In the genomic region with DNA sequence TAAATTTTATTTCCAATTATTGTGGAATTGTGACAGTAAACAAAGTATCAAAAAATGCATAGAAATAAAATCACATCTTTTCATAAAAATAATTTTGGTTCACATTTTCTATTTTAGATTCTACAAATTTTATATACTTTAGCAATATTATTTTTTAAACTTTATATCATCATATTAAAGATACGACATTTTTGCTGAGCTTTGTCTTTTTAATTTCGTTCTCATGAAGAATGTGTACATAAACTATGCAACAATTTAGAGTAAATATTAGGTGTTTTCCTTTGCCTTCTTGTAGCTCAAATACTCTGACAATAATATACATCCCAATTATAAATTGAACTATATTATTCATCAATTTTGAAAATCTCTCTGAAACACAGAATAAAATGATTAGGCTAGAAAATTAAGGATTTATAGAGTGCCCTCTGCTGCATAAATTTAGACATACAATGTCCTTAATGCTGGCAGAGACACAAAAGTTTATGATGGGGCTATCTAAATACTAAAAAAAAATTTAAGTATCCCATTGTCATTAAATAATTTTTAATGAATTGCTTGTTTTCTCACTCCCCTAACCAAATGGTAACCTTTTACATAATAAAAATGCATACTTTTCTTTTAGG, we compare ENCODE assay signal across 14 cellular contexts. TPM values are rescaled to one million over a fixed set of nuclear protein-coding genes. Genes with fewer than 3 reads are reported as not detected.
A peak's percentile ranks its signal among the peaks of the same experiment; 100 is the strongest.
DNase-seq lines count a peak whose midpoint lies in the region; ATAC-seq, FAIRE-seq and TF ChIP-seq lines count a peak whose summit lies in the region.
"Had no signal": no experiment of that assay in that cellular context is flagged by ENCODE, and none has a peak within 500 bp of the region (broad histone marks: within the 10 kb centered on the region; RNA-seq: fewer than 3 reads in every experiment).

No MANE protein-coding gene starts in this region.

- H3K4me1 Mint-ChIP-seq in HFFc6 (ENCODE audit: low read depth) (peaks cover 32% of the 10 kb centered on the region), brain (peaks cover 25% of the 10 kb centered on the region)
- H3K4me1 Mint-ChIP-seq: activated CD4-positive, alpha-beta T cell treated with anti-CD3 and anti-CD28 coated beads, Interleukin-2, amount 10 ng/mL, durations not matched to agents 7 days and 5 days had no signal

- H3K9me3 Mint-ChIP-seq in HFFc6, result no peaks in the 10 kb centered on the region
- H3K9me3 Mint-ChIP-seq in brain, result no peaks in the 10 kb centered on the region
- H3K9me3 Mint-ChIP-seq: activated CD4-positive, alpha-beta T cell treated with anti-CD3 and anti-CD28 coated beads, Interleukin-2, amount 10 ng/mL, durations not matched to agents 7 days and 5 days; activated T-cell treated with anti-CD3 and anti-CD28 coated beads, Interleukin-2, amount 50 U/mL, for 72 hours; natural killer cell treated with Interleukin-12 subunit alpha and Interleukin-12 subunit beta and Interleukin-15 and Interleukin-18, amount 100 ng/mL, for 72 hours had no signal

- H3K4me3 Mint-ChIP-seq in HFFc6 (no peak overlapping the region), brain (no peak overlapping the region)
- H3K4me3 Mint-ChIP-seq: activated CD4-positive, alpha-beta T cell treated with anti-CD3 and anti-CD28 coated beads, Interleukin-2, amount 10 ng/mL, durations not matched to agents 7 days and 5 days; activated T-cell treated with anti-CD3 and anti-CD28 coated beads, Interleukin-2, amount 50 U/mL, for 72 hours; natural killer cell treated with Interleukin-12 subunit alpha and Interleukin-12 subunit beta and Interleukin-15 and Interleukin-18, amount 100 ng/mL, for 72 hours had no signal

- no peak for ATAC-seq in esophagus mucosa
- ATAC-seq: activated T-cell treated with anti-CD3 and anti-CD28 coated beads, Interleukin-2, amount 50 U/mL, for 72 hours; left lobe of liver; natural killer cell treated with Interleukin-12 subunit alpha and Interleukin-12 subunit beta and Interleukin-15 and Interleukin-18, amount 100 ng/mL, for 72 hours had no signal

- no peaks in the 10 kb centered on the region for H3K27me3 ChIP-seq in BE2C
- H3K27me3 ChIP-seq: dorsolateral prefrontal cortex had no signal

- H3K36me3 Mint-ChIP-seq in HFFc6 (ENCODE audit: low read depth) (no peaks in the 10 kb centered on the region), brain (no peaks in the 10 kb centered on the region)
- H3K36me3 Mint-ChIP-seq: natural killer cell treated with Interleukin-12 subunit alpha and Interleukin-12 subunit beta and Interleukin-15 and Interleukin-18, amount 100 ng/mL, for 72 hours had no signal

- H3K9me3 ChIP-seq in BE2C, result no peaks in the 10 kb centered on the region

- H3K4me1 ChIP-seq in BE2C, result no peaks in the 10 kb centered on the region; the same call in 1 of the 2 replicates

- DNase-seq in D721Med (ENCODE audit: insufficient read length, low spot score) (no peak), HFFc6 (no peak), myocyte (ENCODE audit: low read depth) (peak; percentile 7), BE2C (no peak), C1 segment of cervical spinal cord (lab: John Stamatoyannopoulos, UW) (no peak)
- DNase-seq: activated CD4-positive, alpha-beta T cell treated with anti-CD3 and anti-CD28 coated beads, Interleukin-2, amount 10 ng/mL, durations not matched to agents 7 days and 5 days; activated T-cell treated with anti-CD3 and anti-CD28 coated beads, Interleukin-2, amount 50 U/mL, for 72 hours; dorsolateral prefrontal cortex; glutamatergic neuron; small intestine had no signal

- H3K27ac Mint-ChIP-seq in HFFc6 (no peak overlapping the region), brain (no peak overlapping the region)
- H3K27ac Mint-ChIP-seq: activated CD4-positive, alpha-beta T cell treated with anti-CD3 and anti-CD28 coated beads, Interleukin-2, amount 10 ng/mL, durations not matched to agents 7 days and 5 days; activated T-cell treated with anti-CD3 and anti-CD28 coated beads, Interleukin-2, amount 50 U/mL, for 72 hours; natural killer cell treated with Interleukin-12 subunit alpha and Interleukin-12 subunit beta and Interleukin-15 and Interleukin-18, amount 100 ng/mL, for 72 hours had no signal

- FAIRE-seq in D721Med (lab: Jason Lieb, UNC), result no peak

- H3K27me3 Mint-ChIP-seq in HFFc6 (ENCODE audit: insufficient read depth) (no peaks in the 10 kb centered on the region), brain (peaks cover 5% of the 10 kb centered on the region)
- H3K27me3 Mint-ChIP-seq: natural killer cell treated with Interleukin-12 subunit alpha and Interleukin-12 subunit beta and Interleukin-15 and Interleukin-18, amount 100 ng/mL, for 72 hours had no signal

- peak; percentile 28 for TF ChIP-seq CTCF in D721Med (IDR thresholded peaks at IDR 0.05; ENCODE audit: insufficient read depth, missing control alignments)
- TF ChIP-seq CTCF in HFFc6 (IDR thresholded peaks at IDR 0.05), result peak; percentile 65
- TF ChIP-seq CTCF in brain (conservative IDR thresholded peaks at IDR 0.05), result peak; percentile 42 to 54
- no peak for TF ChIP-seq CTCF in BE2C (IDR thresholded peaks at IDR 0.05; ENCODE audit: low read depth, low read length)

- H3K36me3 ChIP-seq in BE2C, result no peaks in the 10 kb centered on the region

- H3K4me3 ChIP-seq in BE2C (ENCODE audit: low read depth, low read length), result no peak overlapping the region
- H3K4me3 ChIP-seq: dorsolateral prefrontal cortex had no signal

RNA-seq across cellular contexts. Expression of a gene that starts 45.7 kb away (rescaled TPM):
- 1 to 10 TPM; 1.2 to 3.5 (median 2.5) TPM for total RNA-seq in HFFc6 (2021; fragmentation: NEBNext Ultra II Directional; extraction: Animal tissue kit (Norgen Biotek cat#: 25700))
- 3.0 TPM for polyA plus RNA-seq in brain (ENCODE audit: insufficient read depth, low read depth, low replicate concordance)
- total RNA-seq in myocyte (22.1 and 43.3 TPM in 2 replicates), esophagus mucosa (1.2 TPM)
- 3.6 TPM for polyA plus RNA-seq in myocyte (2012)
- 2.5 TPM for polyA plus RNA-seq in BE2C (2012; ENCODE audit: insufficient read depth, insufficient read length, low read depth)
